In the genomic region with DNA sequence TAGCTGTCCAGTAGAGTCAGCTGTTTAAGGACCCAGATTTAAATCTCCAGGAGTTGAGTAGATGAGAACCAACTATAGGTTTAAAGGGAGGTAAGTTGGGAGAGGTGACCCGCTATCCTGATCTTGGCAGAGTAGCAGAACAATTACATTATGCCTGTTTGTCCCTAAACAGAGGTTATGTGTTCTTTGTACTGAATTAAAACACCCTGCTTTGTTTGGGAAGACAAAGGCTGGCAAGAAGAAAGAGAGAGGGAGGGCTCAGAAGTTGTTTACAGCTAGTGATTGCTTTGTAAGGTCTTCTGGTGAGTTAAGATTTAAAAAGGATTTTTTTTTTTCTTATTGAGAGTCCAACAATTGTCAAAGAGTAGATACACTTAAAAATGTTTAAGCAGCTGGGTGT, we compare ENCODE assay signal across 17 cellular contexts. TPM values are rescaled to one million over a fixed set of nuclear protein-coding genes. Genes with fewer than 3 reads are reported as not detected.
DNase-seq lines count a peak whose midpoint lies in the region; ATAC-seq and TF ChIP-seq lines count a peak whose summit lies in the region.
"Had no signal": no experiment of that assay in that cellular context is flagged by ENCODE, and none has a peak within 500 bp of the region (broad histone marks: within the 10 kb centered on the region; RNA-seq: fewer than 3 reads in every experiment).

No MANE protein-coding gene starts in this region.

- peak overlapping the region; percentile 13 for H3K27ac Mint-ChIP-seq in activated CD8-positive, alpha-beta memory T cell treated with anti-CD3 and anti-CD28 coated beads, Interleukin-2, amount 10 ng/mL, durations not matched to agents 7 days and 5 days
- peak overlapping the region; percentile 36 for H3K27ac Mint-ChIP-seq in chondrocyte (ENCODE audit: unreplicated experiment)
- H3K27ac Mint-ChIP-seq in progenitor cell of endocrine pancreas: no peak overlapping the region
- H3K27ac Mint-ChIP-seq in activated CD4-positive, alpha-beta memory T cell treated with anti-CD3 and anti-CD28 coated beads, Interleukin-2, amount 10 ng/mL, durations not matched to agents 7 days and 5 days: no peak overlapping the region

- no peak for DNase-seq in activated CD8-positive, alpha-beta memory T cell treated with anti-CD3 and anti-CD28 coated beads, Interleukin-2, amount 10 ng/mL, durations not matched to agents 7 days and 5 days
- DNase-seq in activated CD8-positive, alpha-beta memory T cell treated with anti-CD3 and anti-CD28 coated beads, Interleukin-2, amount 50 U/mL, for 4 hours: no peak
- DNase-seq in chondrocyte (ENCODE audit: low spot score): no peak
- peak; percentile 44 for DNase-seq in midbrain (lab: John Stamatoyannopoulos, UW)
- no peak for DNase-seq in progenitor cell of endocrine pancreas (ENCODE audit: low spot score, unreplicated experiment)
- no peak for DNase-seq in SIG-M5 (lab: John Stamatoyannopoulos, UW)
- DNase-seq in activated CD4-positive, alpha-beta memory T cell treated with anti-CD3 and anti-CD28 coated beads, Interleukin-2, amount 10 ng/mL, durations not matched to agents 7 days and 5 days: no peak
- DNase-seq: 8988T, DMS 273 treated with DMSO at 0.1 percent for 48 hours, GF-D8, NCI-H1092, NCI-H2081 treated with DMSO at 0.1 percent for 48 hours, NCI-H510A, Peyer's patch, SK-N-SH had no signal

- no peaks in the 10 kb centered on the region for H3K9me3 Mint-ChIP-seq in activated CD8-positive, alpha-beta memory T cell treated with anti-CD3 and anti-CD28 coated beads, Interleukin-2, amount 10 ng/mL, durations not matched to agents 7 days and 5 days (ENCODE audit: low read depth)
- no peaks in the 10 kb centered on the region for H3K9me3 Mint-ChIP-seq in chondrocyte (ENCODE audit: low read depth)
- no peaks in the 10 kb centered on the region for H3K9me3 Mint-ChIP-seq in progenitor cell of endocrine pancreas (ENCODE audit: low read depth)
- H3K9me3 Mint-ChIP-seq in activated CD4-positive, alpha-beta memory T cell treated with anti-CD3 and anti-CD28 coated beads, Interleukin-2, amount 10 ng/mL, durations not matched to agents 7 days and 5 days: no peaks in the 10 kb centered on the region

- ATAC-seq in activated CD8-positive, alpha-beta memory T cell treated with anti-CD3 and anti-CD28 coated beads, Interleukin-2, amount 10 ng/mL, durations not matched to agents 7 days and 5 days: no peak
- ATAC-seq in HG02759 (IDR thresholded peaks at IDR 0.05; ENCODE audit: unreplicated experiment): no peak
- ATAC-seq: Right ventricle myocardium inferior had no signal

- H3K4me1 Mint-ChIP-seq in activated CD8-positive, alpha-beta memory T cell treated with anti-CD3 and anti-CD28 coated beads, Interleukin-2, amount 10 ng/mL, durations not matched to agents 7 days and 5 days: no peaks in the 10 kb centered on the region
- H3K4me1 Mint-ChIP-seq in chondrocyte (ENCODE audit: low read depth) (no peaks in the 10 kb centered on the region), progenitor cell of endocrine pancreas (ENCODE audit: low read depth) (peaks cover 1% of the 10 kb centered on the region)
- peaks cover 2% of the 10 kb centered on the region for H3K4me1 Mint-ChIP-seq in activated CD4-positive, alpha-beta memory T cell treated with anti-CD3 and anti-CD28 coated beads, Interleukin-2, amount 10 ng/mL, durations not matched to agents 7 days and 5 days

- no peaks in the 10 kb centered on the region for H3K27me3 Mint-ChIP-seq in activated CD8-positive, alpha-beta memory T cell treated with anti-CD3 and anti-CD28 coated beads, Interleukin-2, amount 10 ng/mL, durations not matched to agents 7 days and 5 days
- H3K27me3 Mint-ChIP-seq in chondrocyte (ENCODE audit: low read depth) (no peaks in the 10 kb centered on the region), progenitor cell of endocrine pancreas (no peaks in the 10 kb centered on the region)
- H3K27me3 Mint-ChIP-seq in activated CD4-positive, alpha-beta memory T cell treated with anti-CD3 and anti-CD28 coated beads, Interleukin-2, amount 10 ng/mL, durations not matched to agents 7 days and 5 days: no peaks in the 10 kb centered on the region

- no peak overlapping the region for H3K4me3 Mint-ChIP-seq in activated CD8-positive, alpha-beta memory T cell treated with anti-CD3 and anti-CD28 coated beads, Interleukin-2, amount 10 ng/mL, durations not matched to agents 7 days and 5 days
- no peak overlapping the region for H3K4me3 Mint-ChIP-seq in chondrocyte (ENCODE audit: unreplicated experiment)
- no peak overlapping the region for H3K4me3 Mint-ChIP-seq in progenitor cell of endocrine pancreas (ENCODE audit: low read depth)
- no peak overlapping the region for H3K4me3 Mint-ChIP-seq in activated CD4-positive, alpha-beta memory T cell treated with anti-CD3 and anti-CD28 coated beads, Interleukin-2, amount 10 ng/mL, durations not matched to agents 7 days and 5 days

- peaks cover 39% of the 10 kb centered on the region for H3K36me3 Mint-ChIP-seq in activated CD8-positive, alpha-beta memory T cell treated with anti-CD3 and anti-CD28 coated beads, Interleukin-2, amount 10 ng/mL, durations not matched to agents 7 days and 5 days
- H3K36me3 Mint-ChIP-seq in chondrocyte (ENCODE audit: low read depth) (peaks cover 19% of the 10 kb centered on the region), progenitor cell of endocrine pancreas (ENCODE audit: insufficient read depth) (peaks cover 24% of the 10 kb centered on the region)
- H3K36me3 Mint-ChIP-seq in activated CD4-positive, alpha-beta memory T cell treated with anti-CD3 and anti-CD28 coated beads, Interleukin-2, amount 10 ng/mL, durations not matched to agents 7 days and 5 days (ENCODE audit: low read depth): peaks cover 31% of the 10 kb centered on the region

- CTCF ChIA-PET in activated CD8-positive, alpha-beta memory T cell treated with anti-CD3 and anti-CD28 coated beads, Interleukin-2, amount 10 ng/mL, durations not matched to agents 7 days and 5 days (lab: Charles Lee): no interaction called here
- CTCF ChIA-PET in activated CD4-positive, alpha-beta memory T cell treated with anti-CD3 and anti-CD28 coated beads, Interleukin-2, amount 10 ng/mL, durations not matched to agents 7 days and 5 days (lab: Charles Lee): no interaction called here

- POLR2A ChIA-PET in activated CD4-positive, alpha-beta memory T cell treated with anti-CD3 and anti-CD28 coated beads, Interleukin-2, amount 10 ng/mL, durations not matched to agents 7 days and 5 days (lab: Charles Lee): no interaction called here

- TF ChIP-seq CTCF in chondrocyte (IDR thresholded peaks at IDR 0.05) (no peak), progenitor cell of endocrine pancreas (IDR thresholded peaks at IDR 0.05; ENCODE audit: unreplicated experiment) (no peak)

RNA-seq across cellular contexts. Expression of gene USP14, which starts 37.3 kb away (rescaled TPM):
- total RNA-seq in activated CD8-positive, alpha-beta memory T cell treated with anti-CD3 and anti-CD28 coated beads, Interleukin-2, amount 10 ng/mL, durations not matched to agents 7 days and 5 days: 10 to 100 TPM; 65.2 to 84.0 TPM
- total RNA-seq in chondrocyte (75.1 to 88.4 TPM (median 76.7 TPM) in 3 replicates), progenitor cell of endocrine pancreas (54.2 and 59.1 TPM in 2 replicates)
- 10 to 100 TPM; 63.4 to 64.4 TPM for total RNA-seq in activated CD4-positive, alpha-beta memory T cell treated with anti-CD3 and anti-CD28 coated beads, Interleukin-2, amount 10 ng/mL, durations not matched to agents 7 days and 5 days

Comparison
In these comparisons a context has a peak if more than half of its experiments do, and no peak if none do; other contexts are left out.
1. H3K27ac Mint-ChIP-seq: peak in activated CD8-positive, alpha-beta memory T cell treated with anti-CD3 and anti-CD28 coated beads, Interleukin-2, amount 10 ng/mL, durations not matched to agents 7 days and 5 days (single experiment) and chondrocyte (single experiment); none in progenitor cell of endocrine pancreas (single experiment) and activated CD4-positive, alpha-beta memory T cell treated with anti-CD3 and anti-CD28 coated beads, Interleukin-2, amount 10 ng/mL, durations not matched to agents 7 days and 5 days (single experiment).